Comparison of ENCODE assay signal across 8 cellular contexts in the genomic region with DNA sequence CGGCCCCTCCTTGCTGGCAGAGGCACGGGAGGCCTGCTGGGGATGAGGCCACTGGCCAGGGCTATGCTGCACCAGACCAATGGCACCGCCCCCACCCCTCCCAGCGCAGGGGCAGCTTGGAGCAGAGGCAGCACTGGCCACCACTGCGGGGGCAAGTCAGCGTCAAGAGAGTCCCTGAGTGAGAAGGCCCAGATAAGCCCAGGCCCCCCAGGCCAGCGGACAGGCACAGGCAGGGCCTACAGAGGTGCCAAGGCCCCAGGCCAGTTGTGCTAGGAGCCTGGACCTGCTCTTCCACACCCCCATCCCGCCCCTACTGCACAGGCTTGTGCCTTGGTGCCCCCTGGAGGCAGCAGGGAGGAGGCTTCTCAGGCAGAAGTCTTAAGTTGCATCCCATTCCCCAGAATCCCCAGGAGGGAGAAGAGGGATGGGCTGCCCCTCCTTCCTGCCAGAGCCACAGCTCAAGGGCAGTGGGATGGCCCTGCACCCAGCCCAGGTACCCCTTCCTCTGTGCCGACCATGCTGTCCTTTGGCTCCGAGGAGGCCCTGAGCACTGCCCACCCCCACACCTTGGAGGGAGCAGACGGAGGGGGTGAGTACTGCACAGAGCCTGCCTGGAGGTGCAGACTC. TPM values are rescaled to one million over a fixed set of nuclear protein-coding genes. Genes with fewer than 3 reads are reported as not detected.
A peak's percentile ranks its signal among the peaks of the same experiment; 100 is the strongest.
DNase-seq lines count a peak whose midpoint lies in the region; ATAC-seq and TF ChIP-seq lines count a peak whose summit lies in the region.

No MANE protein-coding gene starts in this region.

- H3K27me3 ChIP-seq in A673 (replicated peaks; ENCODE audit: insufficient read depth, low read depth, low read length, poor library complexity): no peaks in the 10 kb centered on the region
- no peaks in the 10 kb centered on the region for H3K27me3 ChIP-seq in neuronal stem cell (ENCODE audit: control insufficient read depth in 3 of 3, insufficient read depth in 3 of 3, low read depth in 1 of 3, low read length in 3 of 3)

- H2AK5ac ChIP-seq in neuronal stem cell (ENCODE audit: low read depth, low read length): peak overlapping the region; percentile 66

- peak overlapping the region; percentile 27 for H2BK12ac ChIP-seq in neuronal stem cell (ENCODE audit: low read length)

- no peak overlapping the region for H3K14ac ChIP-seq in neuronal stem cell (ENCODE audit: low read length)

- H4K91ac ChIP-seq in neuronal stem cell (ENCODE audit: low read depth, low read length, poor library complexity): no peak overlapping the region

- H3K9me3 ChIP-seq in A673 (ENCODE audit: low read depth, low read length, poor library complexity, severe bottlenecking) (no peaks in the 10 kb centered on the region), neuronal stem cell (replicated peaks in 1 of 2; ENCODE audit: control insufficient read depth in 2 of 2, insufficient read depth in 1 of 2, low read depth in 1 of 2, low read length in 2 of 2) (peaks cover 0 to 3% of the 10 kb centered on the region in 2 donors)

- peaks cover 32% of the 10 kb centered on the region for H3K4me1 Mint-ChIP-seq in activated CD4-positive, alpha-beta memory T cell treated with anti-CD3 and anti-CD28 coated beads for 36 hours (ENCODE audit: low read depth)

- H3K27ac ChIP-seq in A673 (ENCODE audit: low read depth, low read length, poor library complexity, severe bottlenecking): no peak overlapping the region
- H3K27ac ChIP-seq in neuronal stem cell (replicated peaks; ENCODE audit: low read length): no peak overlapping the region

- H3K4ac ChIP-seq in neuronal stem cell (ENCODE audit: low read length): no peak overlapping the region

- no peak overlapping the region for H3K27ac Mint-ChIP-seq in activated CD4-positive, alpha-beta memory T cell treated with anti-CD3 and anti-CD28 coated beads for 36 hours

- no peaks in the 10 kb centered on the region for H3K79me1 ChIP-seq in neuronal stem cell (ENCODE audit: low read depth, low read length)

- peaks cover 13% of the 10 kb centered on the region for H3K36me3 Mint-ChIP-seq in activated CD4-positive, alpha-beta memory T cell treated with anti-CD3 and anti-CD28 coated beads for 36 hours

- H2BK5ac ChIP-seq in neuronal stem cell (ENCODE audit: low read length): no peak overlapping the region

- H2BK120ac ChIP-seq in neuronal stem cell (ENCODE audit: low read depth, low read length): no peak overlapping the region

- no CpG with 5 or more reads among the region's 11 CpGs for WGBS in neuronal stem cell (ENCODE audit: extremely low coverage in 2 of 2, insufficient read length in 2 of 2, insufficient replicate concordance in 1 of 2), 2 donors

- no peak for ATAC-seq in HG02571 (IDR thresholded peaks at IDR 0.05; ENCODE audit: unreplicated experiment)

- H3K4me3 ChIP-seq in A673 (ENCODE audit: low read depth, low read length, poor library complexity, severe bottlenecking): no peak overlapping the region
- no peak overlapping the region for H3K4me3 ChIP-seq in GM12864 (ENCODE audit: low read depth, low read length)
- no peak overlapping the region for H3K4me3 ChIP-seq in fibroblast of the aortic adventitia (ENCODE audit: low read depth, low read length)
- H3K4me3 ChIP-seq in neuronal stem cell (ENCODE audit: low read length in 2 of 2): no peak overlapping the region

- H3K18ac ChIP-seq in neuronal stem cell (ENCODE audit: low read length): peak overlapping the region; percentile 84

- peak overlapping the region; percentile 77 for H3K9ac ChIP-seq in neuronal stem cell (ENCODE audit: low read depth, low read length, poor library complexity)

- peak; percentile 87 for DNase-seq in A673 (ENCODE audit: low spot score)
- no peak for DNase-seq in GM12864 (ENCODE audit: low read depth)
- DNase-seq in NCI-H2196 treated with DMSO at 0.1 percent for 48 hours (lab: John Stamatoyannopoulos, UW; ENCODE audit: unreplicated experiment): peak; percentile 69
- peak; percentile 52 for DNase-seq in activated CD4-positive, alpha-beta memory T cell treated with anti-CD3 and anti-CD28 coated beads for 36 hours
- peak; percentile 84 for DNase-seq in fibroblast of the aortic adventitia (ENCODE audit: low read depth)
- DNase-seq in neuronal stem cell (ENCODE audit: low spot score): peak; percentile 65
- no peak for DNase-seq in activated CD4-positive, CD25-positive, alpha-beta regulatory T cell treated with anti-CD3 and anti-CD28 coated beads, Interleukin-2, amount 50 U/mL, for 72 hours

- TF ChIP-seq CTCF in A673 (conservative IDR thresholded peaks at IDR 0.05; ENCODE audit: low read depth, low read length) (peak; percentile 85), GM12864 (IDR thresholded peaks at IDR 0.05; ENCODE audit: low read depth, low read length, missing control alignments) (peak; percentile 52), fibroblast of the aortic adventitia (IDR thresholded peaks at IDR 0.05; ENCODE audit: insufficient read depth, low read length) (peak; percentile 91)

- H3K4me1 ChIP-seq in A673 (ENCODE audit: insufficient read depth, low read length, poor library complexity, severe bottlenecking) (no peaks in the 10 kb centered on the region), neuronal stem cell (ENCODE audit: control insufficient read depth in 2 of 2, insufficient read depth in 1 of 2, low read depth in 1 of 2, low read length in 2 of 2) (peaks cover 0 to 4% of the 10 kb centered on the region in 2 donors)

- H3K36me3 ChIP-seq in A673 (ENCODE audit: insufficient read depth, low read length, poor library complexity, severe bottlenecking): peaks cover 6% of the 10 kb centered on the region
- peaks cover 9 to 48% of the 10 kb centered on the region in 2 donors for H3K36me3 ChIP-seq in neuronal stem cell (replicated peaks in 1 of 2; ENCODE audit: control insufficient read depth in 2 of 2, insufficient read depth in 2 of 2, low read length in 2 of 2)

- no peak overlapping the region for H2BK15ac ChIP-seq in neuronal stem cell (ENCODE audit: low read length)

- POLR2A ChIA-PET in A673 (lab: Charles Lee; ENCODE audit: low non-redundant PET): no interaction called here
- POLR2A ChIA-PET in activated CD4-positive, alpha-beta memory T cell treated with anti-CD3 and anti-CD28 coated beads for 36 hours (lab: Charles Lee): no interaction called here

- no peak overlapping the region for H3K4me3 Mint-ChIP-seq in activated CD4-positive, alpha-beta memory T cell treated with anti-CD3 and anti-CD28 coated beads for 36 hours

- intact Hi-C loops in A673 (cut with micrococcal nuclease; ENCODE audit: unreplicated experiment): loop anchor here (1.0 to 5.0 kb wide), 3 partner anchors 68 to 370 kb away; a partner anchor contains a TSS
- intact Hi-C loops in activated CD4-positive, alpha-beta memory T cell treated with anti-CD3 and anti-CD28 coated beads for 36 hours (cut with micrococcal nuclease): no loop called here

- no peak overlapping the region for H2AFZ ChIP-seq in neuronal stem cell (ENCODE audit: low read length)

- BruUV-seq in A673 (replicated peaks; lab: Mats Ljungman, UMichigan): no TSS peak

- peak overlapping the region; percentile 83 for H4K8ac ChIP-seq in neuronal stem cell (ENCODE audit: low read depth, low read length)

- no peak overlapping the region for H3K4me2 ChIP-seq in neuronal stem cell (ENCODE audit: insufficient read depth, low read length, poor library complexity, severe bottlenecking)

- CTCF ChIA-PET in A673 (lab: Charles Lee): interaction anchor here (1.2 kb wide), 1 partner anchor 68 kb away, joined by 4 read pairs; a partner anchor contains a TSS
- CTCF ChIA-PET in activated CD4-positive, alpha-beta memory T cell treated with anti-CD3 and anti-CD28 coated beads for 36 hours (lab: Charles Lee): interaction anchor here (1.0 to 1.5 kb wide), 2 partner anchors 9 to 68 kb away, joined by 3 read pairs; a partner anchor contains a TSS

- no peaks in the 10 kb centered on the region for H3K27me3 Mint-ChIP-seq in activated CD4-positive, alpha-beta memory T cell treated with anti-CD3 and anti-CD28 coated beads for 36 hours

- peak overlapping the region; percentile 89 for H3K23ac ChIP-seq in neuronal stem cell (ENCODE audit: low read depth, low read length, poor library complexity)

- no peaks in the 10 kb centered on the region for H3K9me3 Mint-ChIP-seq in activated CD4-positive, alpha-beta memory T cell treated with anti-CD3 and anti-CD28 coated beads for 36 hours

RNA-seq across cellular contexts. Expression of a gene that starts 35.8 kb away (rescaled TPM):
- total RNA-seq in A673 (2021) (22.4 and 22.8 TPM in 2 replicates), fibroblast of the aortic adventitia (ENCODE audit: low replicate concordance) (39.4 and 57.6 TPM in 2 replicates)
- total RNA-seq in activated CD4-positive, alpha-beta memory T cell treated with anti-CD3 and anti-CD28 coated beads for 36 hours: 1 to 10 TPM; 2.6 to 2.8 TPM
- 9.9 TPM for polyA plus RNA-seq in neuronal stem cell (2013, experiment 1 of 2)
- polyA plus RNA-seq in neuronal stem cell (2013, experiment 2 of 2): 9.9 TPM

RNA-seq across cellular contexts. Expression of a gene that starts 36.4 kb away (rescaled TPM):
- total RNA-seq in A673 (2021): 25.3 and 31.2 TPM in 2 replicates
- 10 to 100 TPM; 52.2 to 59.1 TPM for total RNA-seq in activated CD4-positive, alpha-beta memory T cell treated with anti-CD3 and anti-CD28 coated beads for 36 hours
- total RNA-seq in fibroblast of the aortic adventitia (ENCODE audit: low replicate concordance): 21.4 and 26.4 TPM in 2 replicates
- 9.6 TPM for polyA plus RNA-seq in neuronal stem cell (2013, experiment 1 of 2)
- 8.6 TPM for polyA plus RNA-seq in neuronal stem cell (2013, experiment 2 of 2)

RNA-seq across cellular contexts. Expression of a gene that starts 43.2 kb away (rescaled TPM):
- 0.24 TPM in 1 of 2 replicates, not detected in the other for total RNA-seq in A673 (2021)
- under 1 TPM in 1 of 2 experiments, not detected in 1; 0.19 TPM for total RNA-seq in activated CD4-positive, alpha-beta memory T cell treated with anti-CD3 and anti-CD28 coated beads for 36 hours
- not detected in 2 replicates for total RNA-seq in fibroblast of the aortic adventitia (ENCODE audit: low replicate concordance)
- polyA plus RNA-seq in neuronal stem cell (2013, experiment 1 of 2): 0.33 TPM
- polyA plus RNA-seq in neuronal stem cell (2013, experiment 2 of 2): 0.21 TPM

Comparison
In these comparisons a context has a peak if more than half of its experiments do, and no peak if none do; other contexts are left out.
1. DNase-seq: peak in A673 (single experiment), NCI-H2196 treated with DMSO at 0.1 percent for 48 hours (single experiment), activated CD4-positive, alpha-beta memory T cell treated with anti-CD3 and anti-CD28 coated beads for 36 hours (single experiment), fibroblast of the aortic adventitia (single experiment) and neuronal stem cell (single experiment); none in GM12864 (single experiment) and activated CD4-positive, CD25-positive, alpha-beta regulatory T cell treated with anti-CD3 and anti-CD28 coated beads, Interleukin-2, amount 50 U/mL, for 72 hours (single experiment).
2. Peak in every context shown above with its lines, with median percentiles within 50 percentile points of each other: CTCF ChIP-seq.